ENCODE assay signal across 1 cellular context in genomic region chr20:46636981-46637860, GRCh38.
TF ChIP-seq lines count a peak whose summit lies in the region.

No MANE protein-coding gene starts in this region.

TF ChIP-seq in K562, 482 proteins besides CTCF, POLR2A, EP300 and RAD21 (continued from another document):
- TF ChIP-seq ATF2 (CRISPR knock-in tag; IDR thresholded peaks at IDR 0.05) (no peak), USF1 (CRISPR knock-in tag; IDR thresholded peaks at IDR 0.05) (no peak), BHLHE40 (IDR thresholded peaks at IDR 0.05; ENCODE audit: low read length) (no peak), BCOR (IDR thresholded peaks at IDR 0.05) (peak; percentile 91), RCOR1 (IDR thresholded peaks at IDR 0.05; ENCODE audit: borderline replicate concordance in 1 of 2, low read depth in 2 of 2, low read length in 2 of 2) (0 out of 4 replicates have a peak, but pooled peaks of 1 of the 2 experiments have one; percentile 8), ERF (CRISPR knock-in tag; IDR thresholded peaks at IDR 0.05) (no peak), GABPA (tag; conservative IDR thresholded peaks at IDR 0.05; ENCODE audit: low read depth) (no peak), NFIC (IDR thresholded peaks at IDR 0.05) (no peak), ZFP36 (IDR thresholded peaks at IDR 0.05; ENCODE audit: low read depth, low read length, partially characterized antibody) (peak; percentile 80), C11orf30 (IDR thresholded peaks at IDR 0.05; ENCODE audit: low read depth) (no peak), FOXA1 (IDR thresholded peaks at IDR 0.05; ENCODE audit: borderline replicate concordance) (no peak), ZNF507 (tag; conservative IDR thresholded peaks at IDR 0.05) (no peak), ETS2 (tag; IDR thresholded peaks at IDR 0.05; ENCODE audit: borderline replicate concordance, poor library complexity, severe bottlenecking) (no peak), PHF21A (IDR thresholded peaks at IDR 0.05; ENCODE audit: borderline replicate concordance, low read depth) (no peak), MXD1 (CRISPR knock-in tag; IDR thresholded peaks at IDR 0.05; ENCODE audit: borderline replicate concordance, poor library complexity, severe bottlenecking) (no peak), KDM1A (IDR thresholded peaks at IDR 0.05) (peak; percentile 37 to 70; a peak in 1 of 4 replicates), ZBTB9 (CRISPR knock-in tag; IDR thresholded peaks at IDR 0.05) (no peak), HDAC2 (IDR thresholded peaks at IDR 0.05) (0 out of 2 replicates have a peak, but pooled peaks have one; percentile 30), HMG20B (CRISPR knock-in tag; IDR thresholded peaks at IDR 0.05) (no peak), ILK (tag; IDR thresholded peaks at IDR 0.05; ENCODE audit: borderline replicate concordance, low read depth) (no peak), CBFB (CRISPR knock-in tag; IDR thresholded peaks at IDR 0.05) (no peak), MAX (CRISPR knock-in tag; IDR thresholded peaks at IDR 0.05) (no peak), TFE3 (CRISPR knock-in tag; IDR thresholded peaks at IDR 0.05) (no peak), TOE1 (IDR thresholded peaks at IDR 0.05; ENCODE audit: borderline replicate concordance) (no peak), TOE1 (CRISPR knock-in tag; IDR thresholded peaks at IDR 0.05; ENCODE audit: borderline replicate concordance, low read depth) (no peak), ZBTB33 (CRISPR knock-in tag; IDR thresholded peaks at IDR 0.05) (no peak), ELF1 (tag; IDR thresholded peaks at IDR 0.05) (no peak), SREBF1 (IDR thresholded peaks at IDR 0.05; ENCODE audit: borderline replicate concordance, low read depth, low read length) (no peak), SIN3B (IDR thresholded peaks at IDR 0.05; ENCODE audit: low read depth) (no peak), ZNF224 (CRISPR knock-in tag; IDR thresholded peaks at IDR 0.05) (no peak), ZNF282 (CRISPR knock-in tag; IDR thresholded peaks at IDR 0.05) (no peak), SIRT6 (IDR thresholded peaks at IDR 0.05; ENCODE audit: low read depth, low read length) (no peak), ARHGAP35 (IDR thresholded peaks at IDR 0.05; ENCODE audit: partially characterized antibody) (no peak), HDAC6 (IDR thresholded peaks at IDR 0.05; ENCODE audit: low read depth, low read length) (no peak), EHMT2 (IDR thresholded peaks at IDR 0.05) (no peak), RBM25 (IDR thresholded peaks at IDR 0.05; ENCODE audit: low read depth, low read length, severe bottlenecking) (peak; percentile 83)
